In the genomic region with DNA sequence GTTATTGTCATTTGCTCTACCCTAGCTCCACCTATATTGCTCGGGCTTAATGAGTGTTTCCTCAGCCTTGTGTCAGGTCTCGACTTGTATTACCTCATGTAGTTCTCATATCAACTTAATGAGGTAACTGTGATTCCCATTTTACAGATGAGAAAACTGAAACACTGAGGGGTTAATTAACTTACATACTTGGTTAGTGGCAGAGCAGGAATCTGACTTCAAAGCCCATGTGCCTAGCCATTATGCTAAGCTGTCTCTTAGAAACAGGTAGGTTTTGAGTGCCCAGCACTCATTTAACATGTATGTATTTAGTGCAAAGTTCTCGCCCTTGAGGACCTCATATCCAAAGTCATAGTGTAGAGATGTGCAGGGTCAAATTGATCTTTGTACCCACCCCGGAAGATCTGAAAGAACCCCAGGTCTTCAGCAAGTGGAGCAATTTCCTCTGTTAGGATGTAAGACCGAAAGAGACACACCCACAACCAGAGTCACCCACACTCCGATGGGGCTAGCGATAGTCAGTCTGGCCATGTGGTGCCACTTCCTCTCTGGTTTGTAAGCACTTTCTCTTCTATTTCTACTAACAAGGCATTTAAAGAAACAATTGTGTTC, we compare ENCODE assay signal across 8 cellular contexts.
A peak's percentile ranks its signal among the peaks of the same experiment; 100 is the strongest.
DNase-seq lines count a peak whose midpoint lies in the region; ATAC-seq, FAIRE-seq and TF ChIP-seq lines count a peak whose summit lies in the region.

No MANE protein-coding gene starts in this region.

- H3K9me3 ChIP-seq in pancreas = no peaks in the 10 kb centered on the region
- H3K9me3 ChIP-seq in PC-3 (ENCODE audit: low read length) = no peaks in the 10 kb centered on the region

- H3K4me2 ChIP-seq in PC-3 (ENCODE audit: low read length) = no peak overlapping the region

- POLR2A ChIA-PET in PC-3 (lab: Charles Lee; ENCODE audit: unreplicated experiment) = no interaction called here

- CTCF ChIA-PET in PC-3 (lab: Charles Lee) = no interaction called here

- intact Hi-C loops in pancreas (cut with DNase I) = no loop called here
- intact Hi-C loops in PC-3 (cut with micrococcal nuclease) = loop anchor here (2.0 kb wide), 1 partner anchor 121 kb away; a partner anchor contains a TSS

- ATAC-seq in GM18499 (IDR thresholded peaks at IDR 0.05; ENCODE audit: insufficient read depth, unreplicated experiment) (peak; percentile 71), HG02763 (IDR thresholded peaks at IDR 0.05; ENCODE audit: unreplicated experiment) (peak; percentile 82), pancreas (peak in 3 of 4 donors; percentile 35 to 57 (median 44)), PC-3 (no peak)

- H2AFZ ChIP-seq in PC-3 (ENCODE audit: low read length) = no peak overlapping the region

- no peaks in the 10 kb centered on the region for H4K20me1 ChIP-seq in PC-3 (ENCODE audit: low read length)

- peak; percentile 92 for DNase-seq in NOMO-1 treated with dmso at 0.1 percent for 144 hours (lab: John Stamatoyannopoulos, UW; ENCODE audit: unreplicated experiment)
- DNase-seq in activated T-cell treated with anti-CD3 and anti-CD28 coated beads, Interleukin-2, amount 50 U/mL, for 48 hours = peak; percentile 74 to 76
- peak in 1 of 6 donors; percentile 31 for DNase-seq in pancreas
- DNase-seq in dedifferentiated amniotic fluid mesenchymal stem cell (ENCODE audit: extremely low spot score) = no peak
- DNase-seq in NCI-H2227 treated with DMSO at 0.1 percent for 48 hours (lab: John Stamatoyannopoulos, UW) = no peak
- no peak for DNase-seq in PC-3

- WGBS in pancreas, 2 donors = 79 to 82% methylated on average over 7 of the region's 7 CpGs

- H3K27me3 ChIP-seq in pancreas (no peaks in the 10 kb centered on the region), PC-3 (ENCODE audit: low read length) (no peaks in the 10 kb centered on the region)

- TF ChIP-seq CTCF in pancreas (IDR thresholded peaks at IDR 0.05) (no peak), PC-3 (conservative IDR thresholded peaks at IDR 0.05; ENCODE audit: low read depth, low read length) (no peak)

- H3K9me2 ChIP-seq in PC-3 (replicated peaks; ENCODE audit: low read length) = no peaks in the 10 kb centered on the region

- no peaks in the 10 kb centered on the region for H3F3A ChIP-seq in PC-3 (ENCODE audit: low read length, unreplicated experiment)

- H3K27ac ChIP-seq in pancreas (no peak overlapping the region), PC-3 (ENCODE audit: low read length) (no peak overlapping the region)

- no peaks in the 10 kb centered on the region for H3K79me2 ChIP-seq in PC-3 (ENCODE audit: low read length)

- FAIRE-seq in pancreas (lab: Jason Lieb, UNC) = no peak

- H3K4me1 ChIP-seq in pancreas (peaks cover 0 to 6% (median 6%) of the 10 kb centered on the region in 3 donors), PC-3 (ENCODE audit: insufficient read depth, low read length) (peaks cover 23% of the 10 kb centered on the region)

- no peak overlapping the region for H3K4me3 ChIP-seq in pancreas
- H3K4me3 ChIP-seq in PC-3 (ENCODE audit: low read length) = no peak overlapping the region

- H3K9ac ChIP-seq in PC-3 (ENCODE audit: low read length) = no peak overlapping the region

- H3K36me3 ChIP-seq in pancreas (no peaks in the 10 kb centered on the region), PC-3 (ENCODE audit: low read depth, low read length) (no peaks in the 10 kb centered on the region)

- no TSS peak for BruUV-seq in PC-3 (replicated peaks; lab: Mats Ljungman, UMichigan)

Comparison
In these comparisons a context has a peak if more than half of its experiments do, and no peak if none do; other contexts are left out.
1. DNase-seq: peak in NOMO-1 treated with dmso at 0.1 percent for 144 hours (single experiment) and activated T-cell treated with anti-CD3 and anti-CD28 coated beads, Interleukin-2, amount 50 U/mL, for 48 hours (2 of 2); none in dedifferentiated amniotic fluid mesenchymal stem cell (single experiment), NCI-H2227 treated with DMSO at 0.1 percent for 48 hours (single experiment) and PC-3 (single experiment).